In the genomic region with DNA sequence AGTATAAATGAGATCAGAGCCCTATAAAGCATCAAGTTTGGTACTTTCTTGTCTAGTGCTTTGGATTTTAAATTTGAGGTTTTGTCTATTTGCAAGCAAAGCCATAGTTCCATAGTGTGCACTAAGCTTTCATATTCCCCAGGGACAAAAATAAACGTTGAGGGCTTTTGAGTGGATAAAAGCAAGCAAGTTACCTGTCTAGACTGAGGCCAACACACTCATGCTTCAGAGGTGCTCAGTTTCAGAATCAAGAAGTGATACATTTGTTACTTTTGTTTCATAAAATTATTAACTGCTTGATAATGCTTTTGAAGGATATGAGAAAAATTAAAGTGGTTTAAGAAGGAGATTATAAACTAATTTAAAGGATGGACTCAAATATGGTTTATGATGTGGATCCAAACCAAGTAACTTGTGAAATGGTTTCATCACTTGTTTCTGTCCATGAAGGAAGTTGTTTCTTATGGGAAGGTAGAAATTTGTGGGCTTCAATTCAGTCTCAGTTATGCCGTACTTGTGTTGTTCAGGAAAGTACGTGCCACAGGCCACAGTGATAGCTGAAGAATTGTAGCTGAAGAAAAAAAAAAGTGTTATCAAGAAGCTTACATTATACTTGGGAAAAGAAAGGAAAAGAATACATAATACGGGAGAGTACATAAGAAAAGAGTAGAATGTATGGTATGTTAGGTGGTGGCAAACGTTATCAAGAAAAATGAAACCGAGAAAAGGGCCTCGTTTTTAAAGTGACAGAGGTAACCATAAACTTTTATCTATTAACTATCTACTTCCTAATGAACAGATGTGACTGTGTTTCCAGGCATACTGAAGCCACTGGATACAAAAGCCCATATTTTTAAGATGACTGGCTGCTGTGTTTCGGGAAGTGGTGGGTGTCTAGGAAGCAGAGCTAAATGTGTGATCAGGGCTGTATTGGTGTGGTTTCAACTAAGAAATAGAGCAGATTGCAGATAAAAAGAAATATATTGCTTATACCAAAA, we compare ENCODE assay signal across 12 cellular contexts.
DNase-seq lines count a peak whose midpoint lies in the region; ATAC-seq, FAIRE-seq and TF ChIP-seq lines count a peak whose summit lies in the region.
"Had no signal": no experiment of that assay in that cellular context is flagged by ENCODE, and none has a peak within 500 bp of the region (broad histone marks: within the 10 kb centered on the region; RNA-seq: fewer than 3 reads in every experiment).

No MANE protein-coding gene starts in this region.

- peak overlapping the region; percentile 55 for H3K27ac Mint-ChIP-seq in astrocyte (ENCODE audit: unreplicated experiment)

- no peaks in the 10 kb centered on the region for H3K27me3 Mint-ChIP-seq in astrocyte (ENCODE audit: low read depth, unreplicated experiment)

- H3K9me3 ChIP-seq in astrocyte (ENCODE audit: insufficient read depth, low read depth, low read length) = peaks cover 6% of the 10 kb centered on the region
- H3K9me3 ChIP-seq: body of pancreas, right lobe of liver had no signal

- ATAC-seq in GM18511 (IDR thresholded peaks at IDR 0.05; ENCODE audit: unreplicated experiment) (peak; percentile 72), GM21381 (IDR thresholded peaks at IDR 0.05; ENCODE audit: unreplicated experiment) (peak; percentile 70), HG03196 (IDR thresholded peaks at IDR 0.05; ENCODE audit: unreplicated experiment) (peak; percentile 69), GM21367 (IDR thresholded peaks at IDR 0.05; ENCODE audit: unreplicated experiment) (no peak)
- ATAC-seq: body of pancreas, right lobe of liver had no signal

- H3K4me3 ChIP-seq in astrocyte (ENCODE audit: insufficient read depth, low read depth, low read length) = no peak overlapping the region
- H3K4me3 ChIP-seq: body of pancreas, MG63, right lobe of liver had no signal

- H3K9me3 Mint-ChIP-seq in astrocyte (ENCODE audit: unreplicated experiment) = peaks cover 3% of the 10 kb centered on the region

- no peak for TF ChIP-seq CTCF in astrocyte (IDR thresholded peaks at IDR 0.05; ENCODE audit: insufficient read depth, low read depth, low read length)

- no peaks in the 10 kb centered on the region for H4K20me1 ChIP-seq in astrocyte (ENCODE audit: insufficient read depth, low read length)

- H3K4me2 ChIP-seq in astrocyte (ENCODE audit: low read length) = no peak overlapping the region

- H3K27ac ChIP-seq in astrocyte (ENCODE audit: low read depth, low read length) = no peak overlapping the region
- H3K27ac ChIP-seq: body of pancreas, right lobe of liver had no signal

- H3K4me1 ChIP-seq in astrocyte (ENCODE audit: insufficient read depth, low read length) = no peaks in the 10 kb centered on the region
- H3K4me1 ChIP-seq: right lobe of liver had no signal

- H3K36me3 Mint-ChIP-seq in astrocyte (ENCODE audit: low read depth, unreplicated experiment) = no peaks in the 10 kb centered on the region

- H2AFZ ChIP-seq in astrocyte (ENCODE audit: low read depth, low read length) = no peak overlapping the region

- H3K36me3 ChIP-seq in astrocyte (ENCODE audit: insufficient read depth, low read length) = no peaks in the 10 kb centered on the region
- H3K36me3 ChIP-seq: MG63, right lobe of liver had no signal

- H3K4me1 Mint-ChIP-seq in astrocyte (ENCODE audit: low read depth, unreplicated experiment) = peaks cover 24% of the 10 kb centered on the region

- no peaks in the 10 kb centered on the region for H3K79me2 ChIP-seq in astrocyte (ENCODE audit: insufficient read depth, low read length)

- H3K4me3 Mint-ChIP-seq in astrocyte (ENCODE audit: unreplicated experiment) = no peak overlapping the region

- H3K9ac ChIP-seq in astrocyte (ENCODE audit: low read length) = no peak overlapping the region

- FAIRE-seq in astrocyte (lab: Jason Lieb, UNC) = no peak

- DNase-seq in astrocyte (ENCODE audit: low read depth) (peak; percentile 12), NCI-H510A (lab: John Stamatoyannopoulos, UW) (no peak), nucleus accumbens (lab: John Stamatoyannopoulos, UW) (no peak), islet precursor cell (no peak)
- DNase-seq: body of pancreas, DMS79 treated with DMSO at 0.1 percent for 48 hours, MG63, right lobe of liver had no signal

- H3K27me3 ChIP-seq in astrocyte (ENCODE audit: insufficient read depth, low read length) = no peaks in the 10 kb centered on the region
- H3K27me3 ChIP-seq: body of pancreas, MG63, right lobe of liver had no signal
